ENCODE assay signal across 19 cellular contexts in the genomic region with DNA sequence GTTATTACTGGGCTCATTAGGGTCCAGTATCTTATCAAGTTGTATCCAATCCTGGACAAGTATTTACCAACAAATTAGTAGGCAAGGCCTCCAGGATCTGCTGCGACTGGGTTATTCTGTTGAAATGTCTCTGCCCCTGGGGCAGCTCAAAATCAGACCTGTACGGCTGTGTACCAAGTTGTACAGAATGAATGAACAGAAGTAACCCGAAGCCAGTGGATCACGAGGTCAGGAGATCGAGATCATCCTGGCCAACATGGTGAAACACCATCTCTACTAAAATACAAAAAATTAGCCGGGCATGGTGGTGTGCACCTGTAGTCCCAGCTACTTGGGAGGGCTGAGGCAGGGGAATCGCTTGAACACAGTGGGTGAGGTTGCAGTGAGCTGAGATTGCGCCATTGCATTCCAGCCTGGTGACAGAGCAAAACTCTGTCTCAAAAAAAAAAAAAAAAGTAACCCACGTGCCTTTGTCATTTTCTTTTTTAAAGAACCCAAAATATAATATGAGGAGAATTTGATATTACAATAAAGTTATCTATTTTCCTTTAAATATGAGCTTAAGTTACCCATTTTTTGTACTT.
A peak's percentile ranks its signal among the peaks of the same experiment; 100 is the strongest.
DNase-seq lines count a peak whose midpoint lies in the region; ATAC-seq, FAIRE-seq and TF ChIP-seq lines count a peak whose summit lies in the region.
"Had no signal": no experiment of that assay in that cellular context is flagged by ENCODE, and none has a peak within 500 bp of the region (broad histone marks: within the 10 kb centered on the region; RNA-seq: fewer than 3 reads in every experiment).

No MANE protein-coding gene starts in this region.

- WGBS in aorta, 2 donors = 80 to 82% methylated on average over 9 of the region's 9 CpGs

- TF ChIP-seq CTCF in left ventricle myocardium inferior (IDR thresholded peaks at IDR 0.05; ENCODE audit: borderline replicate concordance) (no peak), bronchial epithelial cell (IDR thresholded peaks at IDR 0.05; ENCODE audit: insufficient read depth, low read length, severe bottlenecking) (no peak), uterus (IDR thresholded peaks at IDR 0.05) (no peak)

- H3K9me3 ChIP-seq in left ventricle myocardium inferior (replicated peaks) = no peaks in the 10 kb centered on the region
- no peaks in the 10 kb centered on the region for H3K9me3 ChIP-seq in uterus
- no peaks in the 10 kb centered on the region for H3K9me3 ChIP-seq in aorta (ENCODE audit: control insufficient read depth, low read length)
- H3K9me3 ChIP-seq: Caco-2, spleen had no signal

- H3K27me3 ChIP-seq in left ventricle myocardium inferior (ENCODE audit: low read depth) = no peaks in the 10 kb centered on the region
- no peaks in the 10 kb centered on the region for H3K27me3 ChIP-seq in bronchial epithelial cell (ENCODE audit: control insufficient read depth, insufficient read depth, low read length)
- H3K27me3 ChIP-seq in uterus = no peaks in the 10 kb centered on the region
- no peaks in the 10 kb centered on the region for H3K27me3 ChIP-seq in aorta (ENCODE audit: control insufficient read depth in 1 of 2, insufficient read depth in 2 of 2, low read length in 1 of 2)
- H3K27me3 ChIP-seq: cardiac muscle cell had no signal

- no peak for FAIRE-seq in bronchial epithelial cell (lab: Jason Lieb, UNC)
- FAIRE-seq: A204.1, endometrium had no signal

- intact Hi-C loops in left ventricle myocardium inferior (cut with micrococcal nuclease) (no loop called here), Right ventricle myocardium superior (cut with DNase I) (no loop called here), uterus (cut with DNase I; ENCODE audit: low total_unique reads) (no loop called here), aorta (cut with DNase I) (loop anchor here in 1 of 2 donors (5.0 to 10.0 kb wide), 2 partner anchors 45 to 168 kb away; no protein-coding TSS in a partner anchor)

- H3K4me3 ChIP-seq in left ventricle myocardium inferior (no peak overlapping the region), bronchial epithelial cell (ENCODE audit: low read depth, low read length) (no peak overlapping the region), uterus (no peak overlapping the region), aorta (ENCODE audit: low read length in 2 of 2) (no peak overlapping the region)
- H3K4me3 ChIP-seq: cardiac muscle cell, spleen had no signal

- DNase-seq in left ventricle myocardium inferior = no peak
- no peak for DNase-seq in Right ventricle myocardium superior
- DNase-seq in bronchial epithelial cell (ENCODE audit: low read depth) = peak; percentile 49
- DNase-seq in glomerular visceral epithelial cell (ENCODE audit: extremely low spot score) = peak; percentile 37
- DNase-seq in uterus = peak in 1 of 2 donors; percentile 62
- no peak for DNase-seq in SIG-M5 (lab: John Stamatoyannopoulos, UW)
- no peak for DNase-seq in aorta
- DNase-seq: activated gamma-delta T cell, H9, Kasumi-1, NCI-H2029 treated with DMSO at 0.1 percent for 48 hours, NCI-H82, nucleus accumbens, spleen had no signal

- H3K36me3 ChIP-seq in left ventricle myocardium inferior (peaks cover 44% of the 10 kb centered on the region), bronchial epithelial cell (ENCODE audit: control insufficient read depth, insufficient read depth, low read length) (peaks cover 10% of the 10 kb centered on the region), uterus (no peaks in the 10 kb centered on the region), aorta (ENCODE audit: control insufficient read depth in 1 of 2, insufficient read depth in 2 of 2, low read length in 1 of 2) (peaks cover 4 to 5% of the 10 kb centered on the region in 2 donors)

- TF ChIP-seq POLR2A in uterus (IDR thresholded peaks at IDR 0.05) = no peak

- H3K4me1 ChIP-seq in left ventricle myocardium inferior (peaks cover 96% of the 10 kb centered on the region), uterus (peaks cover 6 to 12% of the 10 kb centered on the region in 2 donors), aorta (ENCODE audit: control insufficient read depth in 1 of 2, insufficient read depth in 2 of 2, low read length in 2 of 2) (peaks cover 7 to 9% of the 10 kb centered on the region in 2 donors)

- H3K27ac ChIP-seq in left ventricle myocardium inferior (replicated peaks) (peak overlapping the region; percentile 6), uterus (peak overlapping the region; percentile 55 to 86), aorta (ENCODE audit: low read depth in 1 of 2, low read length in 2 of 2) (peak overlapping the region in 1 of 2 donors; percentile 65)
- H3K27ac ChIP-seq: cardiac muscle cell had no signal

- ATAC-seq in Right ventricle myocardium superior (ENCODE audit: poor library complexity) (no peak), aorta (ENCODE audit: low FRiP score) (no peak), HG03565 (IDR thresholded peaks at IDR 0.05; ENCODE audit: unreplicated experiment) (no peak)

Comparison
In these comparisons a context has a peak if more than half of its experiments do, and no peak if none do; other contexts are left out.
1. DNase-seq: peak in bronchial epithelial cell (single experiment) and glomerular visceral epithelial cell (single experiment); none in left ventricle myocardium inferior (single experiment), Right ventricle myocardium superior (single experiment), SIG-M5 (single experiment) and aorta (0 of 2).